In the genomic region with DNA sequence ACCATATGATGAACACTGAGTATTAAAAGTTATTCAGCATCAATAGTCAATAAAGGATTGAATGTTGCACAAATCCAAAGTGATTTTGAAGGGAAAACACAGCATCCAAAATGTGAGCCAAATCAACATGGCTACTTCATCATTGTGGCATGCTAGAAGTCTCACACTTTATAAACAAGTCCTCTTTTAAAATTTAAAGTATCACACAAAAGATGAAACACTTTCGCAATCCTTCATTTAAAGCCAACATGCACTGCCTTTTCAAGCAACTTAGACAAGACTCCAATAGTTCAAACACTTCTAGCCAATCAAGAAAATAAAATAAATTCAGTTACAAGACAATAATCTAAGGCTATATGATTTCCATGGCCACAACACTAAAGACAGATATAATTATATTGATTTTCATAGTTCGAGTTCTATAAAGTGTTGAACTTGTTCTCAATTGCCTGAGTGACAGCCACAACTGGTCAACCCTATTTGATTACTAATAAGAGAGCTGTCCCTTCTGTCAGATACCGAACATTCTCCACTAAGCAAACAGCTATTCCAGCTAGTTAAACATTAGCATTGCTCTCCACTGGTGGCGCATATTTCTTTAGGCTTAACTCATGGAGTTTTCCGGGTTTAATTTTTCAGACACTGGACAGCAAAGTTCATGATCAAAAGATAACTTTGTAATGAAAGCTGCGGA, we compare ENCODE assay signal across 21 cellular contexts. TPM values are rescaled to one million over a fixed set of nuclear protein-coding genes. Genes with fewer than 3 reads are reported as not detected.
DNase-seq lines count a peak whose midpoint lies in the region; TF ChIP-seq lines count a peak whose summit lies in the region.
"Had no signal": no experiment of that assay in that cellular context is flagged by ENCODE, and none has a peak within 500 bp of the region (broad histone marks: within the 10 kb centered on the region; RNA-seq: fewer than 3 reads in every experiment).

No MANE protein-coding gene starts in this region.

- H3K27me3 Mint-ChIP-seq in Caco-2 (ENCODE audit: insufficient read depth, unreplicated experiment) (peaks cover 7% of the 10 kb centered on the region), glutamatergic neuron (ENCODE audit: unreplicated experiment) (peaks cover 33% of the 10 kb centered on the region), neural progenitor cell (ENCODE audit: insufficient read depth, low read depth) (peaks cover 35% of the 10 kb centered on the region)

- H3K79me2 ChIP-seq in neural progenitor cell (ENCODE audit: low read depth), result no peaks in the 10 kb centered on the region

- H3K27ac Mint-ChIP-seq in Caco-2 (ENCODE audit: unreplicated experiment), result no peak overlapping the region
- H3K27ac Mint-ChIP-seq in glutamatergic neuron (ENCODE audit: unreplicated experiment), result peak overlapping the region; percentile 99
- H3K27ac Mint-ChIP-seq in neural progenitor cell, result no peak overlapping the region
- H3K27ac Mint-ChIP-seq: activated naive CD4-positive, alpha-beta T cell treated with anti-CD3 and anti-CD28 coated beads for 36 hours had no signal

- H3K4me3 ChIP-seq in Caco-2 (ENCODE audit: low read depth, low read length) (no peak overlapping the region), NB4 (ENCODE audit: low read depth, low read length) (peak overlapping the region; percentile 27), neural progenitor cell (no peak overlapping the region)

- H3K36me3 Mint-ChIP-seq in Caco-2 (ENCODE audit: insufficient read depth, unreplicated experiment) (no peaks in the 10 kb centered on the region), glutamatergic neuron (ENCODE audit: unreplicated experiment) (peaks cover 23% of the 10 kb centered on the region), neural progenitor cell (no peaks in the 10 kb centered on the region)

- peak in 1 of 2 experiments; percentile 54 for DNase-seq in Caco-2
- no peak for DNase-seq in NB4 (ENCODE audit: low read depth)
- DNase-seq in glutamatergic neuron, result no peak
- peak; percentile 32 for DNase-seq in neural progenitor cell (ENCODE audit: low spot score)
- DNase-seq in stimulated activated CD4-positive, alpha-beta T cell treated with anti-CD3 and anti-CD28 coated beads, Interleukin-15, amount 100 ng/mL, for 24 hours, result no peak
- DNase-seq in NCI-H2107 treated with DMSO at 0.1 percent for 48 hours (lab: John Stamatoyannopoulos, UW; ENCODE audit: unreplicated experiment), result no peak
- DNase-seq in NCI-H187 (lab: John Stamatoyannopoulos, UW), result no peak
- no peak for DNase-seq in cerebellar cortex (ENCODE audit: low spot score)
- DNase-seq: activated CD4-positive, CD25-positive, alpha-beta regulatory T cell treated with anti-CD3 and anti-CD28 coated beads, Interleukin-2, amount 50 U/mL, for 72 hours; activated CD8-positive, alpha-beta memory T cell treated with anti-CD3 and anti-CD28 coated beads, Interleukin-2, amount 50 U/mL, for 4 hours; activated naive CD4-positive, alpha-beta T cell treated with anti-CD3 and anti-CD28 coated beads for 36 hours; BE2C; DMS79; hippocampal formation; KG1; NCI-H1417 treated with DMSO at 0.1 percent for 48 hours; occipital lobe; substantia nigra; T-helper 1 cell had no signal

- BruUV-seq in Caco-2 (replicated peaks; lab: Mats Ljungman, UMichigan), result no TSS peak

- peaks cover 25% of the 10 kb centered on the region for H3K4me1 ChIP-seq in Caco-2
- H3K4me1 ChIP-seq in neural progenitor cell, result peaks cover 22% of the 10 kb centered on the region
- H3K4me1 ChIP-seq: breast epithelium had no signal

- POLR2A ChIA-PET in Caco-2 (lab: Charles Lee), result interaction anchor here (0.5 to 0.9 kb wide), 3 partner anchors 154 to 654 kb away, joined by 3 to 4 read pairs (median 3); no protein-coding TSS in a partner anchor

- H3K9ac ChIP-seq in neural progenitor cell, result no peak overlapping the region

- H3K9me3 Mint-ChIP-seq in Caco-2 (ENCODE audit: unreplicated experiment) (no peaks in the 10 kb centered on the region), glutamatergic neuron (ENCODE audit: unreplicated experiment) (peaks cover 42% of the 10 kb centered on the region), neural progenitor cell (no peaks in the 10 kb centered on the region)
- H3K9me3 Mint-ChIP-seq: activated naive CD4-positive, alpha-beta T cell treated with anti-CD3 and anti-CD28 coated beads for 36 hours had no signal

- H3K9me3 ChIP-seq in Caco-2 (no peaks in the 10 kb centered on the region), neural progenitor cell (ENCODE audit: low read depth) (no peaks in the 10 kb centered on the region)
- H3K9me3 ChIP-seq: BE2C, breast epithelium had no signal

- no peak overlapping the region for H2AFZ ChIP-seq in neural progenitor cell (replicated peaks)

- no peaks in the 10 kb centered on the region for H3K36me3 ChIP-seq in Caco-2 (ENCODE audit: control insufficient read depth, insufficient read depth, low read length)
- no peaks in the 10 kb centered on the region for H3K36me3 ChIP-seq in neural progenitor cell
- H3K36me3 ChIP-seq: breast epithelium had no signal

- H3K4me3 Mint-ChIP-seq in Caco-2 (ENCODE audit: unreplicated experiment) (peak overlapping the region; percentile 24), glutamatergic neuron (ENCODE audit: unreplicated experiment) (peak overlapping the region; percentile 92), neural progenitor cell (no peak overlapping the region)
- H3K4me3 Mint-ChIP-seq: activated naive CD4-positive, alpha-beta T cell treated with anti-CD3 and anti-CD28 coated beads for 36 hours had no signal

- H3K4me2 ChIP-seq in neural progenitor cell, result no peak overlapping the region

- H3K4me1 Mint-ChIP-seq in Caco-2 (ENCODE audit: low read depth, unreplicated experiment) (peaks cover 6% of the 10 kb centered on the region), glutamatergic neuron (ENCODE audit: low read depth, unreplicated experiment) (peaks cover 36% of the 10 kb centered on the region), neural progenitor cell (peaks cover 63% of the 10 kb centered on the region)

- CTCF ChIA-PET in Caco-2 (lab: Charles Lee), result interaction anchor here (0.7 kb wide), 1 partner anchor 67 kb away, joined by 5 read pairs; no protein-coding TSS in a partner anchor

- no peak overlapping the region for H3K27ac ChIP-seq in neural progenitor cell
- H3K27ac ChIP-seq: breast epithelium had no signal

- TF ChIP-seq CTCF in Caco-2 (IDR thresholded peaks at IDR 0.05; ENCODE audit: insufficient read depth in 1 of 2, low read depth in 1 of 2, low read length in 1 of 2, severe bottlenecking in 1 of 2, unreplicated experiment in 1 of 2) (no peak), NB4 (IDR thresholded peaks at IDR 0.05; ENCODE audit: low read depth, low read length) (no peak), glutamatergic neuron (IDR thresholded peaks at IDR 0.05; ENCODE audit: partially characterized antibody, unreplicated experiment) (no peak), neural progenitor cell (IDR thresholded peaks at IDR 0.05) (no peak)

- H4K20me1 ChIP-seq in neural progenitor cell (ENCODE audit: low read depth), result peaks cover 30% of the 10 kb centered on the region

- peaks cover 9% of the 10 kb centered on the region for H3F3A ChIP-seq in neural progenitor cell (ENCODE audit: low read depth)

- TF ChIP-seq POLR2A in NB4 (IDR thresholded peaks at IDR 0.05; ENCODE audit: extremely low read depth, insufficient read length), result no peak

- no peaks in the 10 kb centered on the region for H3K27me3 ChIP-seq in Caco-2 (replicated peaks; ENCODE audit: control insufficient read depth, insufficient read depth, low read length)
- H3K27me3 ChIP-seq in neural progenitor cell, result peaks cover 95% of the 10 kb centered on the region
- H3K27me3 ChIP-seq: BE2C had no signal

- intact Hi-C loops in Caco-2 (cut with micrococcal nuclease; ENCODE audit: unreplicated experiment), result loop anchor here (5.0 kb wide), 1 partner anchor 68 kb away; no protein-coding TSS in a partner anchor

RNA-seq across cellular contexts. Expression of a gene that starts 8.3 kb away (rescaled TPM):
- total RNA-seq in Caco-2 (2022) (0.63 and 0.79 TPM in 2 replicates), glutamatergic neuron (ENCODE audit: unreplicated experiment) (544 TPM), neural progenitor cell (ENCODE audit: low replicate concordance) (0.15 and 0.40 TPM in 2 replicates)
- total RNA-seq: activated naive CD4-positive, alpha-beta T cell treated with anti-CD3 and anti-CD28 coated beads for 36 hours; NCI-H460 had no signal

Comparison
In these comparisons a context has a peak if more than half of its experiments do, and no peak if none do; other contexts are left out.
1. RNA of a gene that starts 8.3 kb away (total RNA-seq): 544 TPM in glutamatergic neuron (single experiment); 0.63 to 0.79 TPM in Caco-2 and 0.15 to 0.40 TPM in neural progenitor cell; every median in the first group is over 100 times any median in the second.